10 cellular contexts compared by ENCODE assay signal in the genomic region with DNA sequence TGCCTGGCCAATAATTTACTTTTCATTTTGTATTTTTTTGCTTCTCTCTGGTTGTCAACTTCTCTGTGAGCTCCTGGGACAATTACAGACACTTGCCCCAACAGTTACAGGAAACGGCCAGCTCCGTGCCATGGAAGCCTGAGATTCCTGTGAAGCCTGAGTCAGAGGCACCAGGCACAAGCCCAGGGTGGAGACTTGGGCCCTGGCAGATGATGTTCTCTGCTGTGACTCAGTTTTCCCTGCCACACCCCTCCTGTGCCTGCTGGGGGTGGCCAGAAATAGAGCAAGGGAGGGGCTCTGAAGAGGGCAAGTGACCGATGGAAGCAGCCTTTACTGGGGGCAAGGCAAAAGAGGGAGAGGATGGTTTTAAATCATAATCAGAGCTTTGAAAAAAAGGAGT. TPM values are rescaled to one million over a fixed set of nuclear protein-coding genes. Genes with fewer than 3 reads are reported as not detected.
A peak's percentile ranks its signal among the peaks of the same experiment; 100 is the strongest.
DNase-seq lines count a peak whose midpoint lies in the region; ATAC-seq and TF ChIP-seq lines count a peak whose summit lies in the region.
"Had no signal": no experiment of that assay in that cellular context is flagged by ENCODE, and none has a peak within 500 bp of the region (broad histone marks: within the 10 kb centered on the region; RNA-seq: fewer than 3 reads in every experiment).

No MANE protein-coding gene starts in this region.

- H3K9ac ChIP-seq in colonic mucosa (ENCODE audit: low read depth in 2 of 2, low read length in 2 of 2), result no peak overlapping the region

- H3K4me3 ChIP-seq in colonic mucosa, result no peak overlapping the region
- H3K4me3 ChIP-seq in tibial artery, result no peak overlapping the region

- POLR2A ChIA-PET in activated CD4-positive, alpha-beta T cell treated with anti-CD3 and anti-CD28 coated beads for 36 hours (lab: Charles Lee), result interaction anchor here (0.6 kb wide), 2 partner anchors 21 to 60 kb away, joined by 3 read pairs; partner anchors contain the start of gene POLDIP3

- DNase-seq in activated CD4-positive, alpha-beta T cell treated with anti-CD3 and anti-CD28 coated beads for 36 hours, result no peak
- DNase-seq in activated CD4-positive, alpha-beta T cell treated with anti-CD3 and anti-CD28 coated beads for 1 hour, result no peak
- peak; percentile 34 for DNase-seq in colonic mucosa
- no peak for DNase-seq in left colon
- peak; percentile 93 to 97 for DNase-seq in tibial artery
- DNase-seq in KG1 (lab: John Stamatoyannopoulos, UW), result no peak
- no peak for DNase-seq in GM10266 (ENCODE audit: extremely low spot score)
- DNase-seq: activated T-cell treated with anti-CD3 and anti-CD28 coated beads, Interleukin-2, amount 50 U/mL, for 48 hours had no signal

- TF ChIP-seq CTCF in colonic mucosa (IDR thresholded peaks at IDR 0.05) (no peak), tibial artery (IDR thresholded peaks at IDR 0.05) (no peak), GM10266 (IDR thresholded peaks at IDR 0.05; ENCODE audit: control insufficient read depth, insufficient read depth, low read depth, missing control alignments) (no peak)

- H3K4me3 Mint-ChIP-seq in activated CD4-positive, alpha-beta T cell treated with anti-CD3 and anti-CD28 coated beads for 36 hours, result no peak overlapping the region

- CTCF ChIA-PET in activated CD4-positive, alpha-beta T cell treated with anti-CD3 and anti-CD28 coated beads for 36 hours (lab: Charles Lee), result no interaction called here

- no peak for ATAC-seq in activated CD4-positive, alpha-beta T cell treated with anti-CD3 and anti-CD28 coated beads for 36 hours
- ATAC-seq in left colon (peak; percentile 59), HG03159 (IDR thresholded peaks at IDR 0.05; ENCODE audit: unreplicated experiment) (no peak)

- H3K27ac Mint-ChIP-seq in activated CD4-positive, alpha-beta T cell treated with anti-CD3 and anti-CD28 coated beads for 36 hours, result peak overlapping the region; percentile 55

- H3K9me3 ChIP-seq in colonic mucosa, result no peaks in the 10 kb centered on the region
- H3K9me3 ChIP-seq in tibial artery, result no peaks in the 10 kb centered on the region

- H3K36me3 ChIP-seq in colonic mucosa (peaks cover 9% of the 10 kb centered on the region), tibial artery (peaks cover 40 to 68% (median 51%) of the 10 kb centered on the region in 3 donors)

- peaks cover 3% of the 10 kb centered on the region for H3K4me1 Mint-ChIP-seq in activated CD4-positive, alpha-beta T cell treated with anti-CD3 and anti-CD28 coated beads for 36 hours

- H3K27ac ChIP-seq in colonic mucosa (peak overlapping the region; percentile 60), tibial artery (peak overlapping the region; percentile 82)

- intact Hi-C loops in activated CD4-positive, alpha-beta T cell treated with anti-CD3 and anti-CD28 coated beads for 36 hours (cut with DNase I, micrococcal nuclease), result no loop called here
- intact Hi-C loops in colonic mucosa (cut with DNase I) (no loop called here), left colon (cut with DNase I, micrococcal nuclease) (no loop called here), tibial artery (cut with DNase I; ENCODE audit: low total_unique reads) (no loop called here)

- H3K27me3 ChIP-seq in colonic mucosa, result no peaks in the 10 kb centered on the region
- no peaks in the 10 kb centered on the region for H3K27me3 ChIP-seq in tibial artery

- H3K4me1 ChIP-seq in colonic mucosa (no peaks in the 10 kb centered on the region), tibial artery (peaks cover 3 to 74% (median 38%) of the 10 kb centered on the region in 4 donors)

- no peaks in the 10 kb centered on the region for H3K9me3 Mint-ChIP-seq in activated CD4-positive, alpha-beta T cell treated with anti-CD3 and anti-CD28 coated beads for 36 hours (ENCODE audit: low read depth)

- H3K36me3 Mint-ChIP-seq in activated CD4-positive, alpha-beta T cell treated with anti-CD3 and anti-CD28 coated beads for 36 hours (ENCODE audit: low read depth), result peaks cover 8% of the 10 kb centered on the region

- H3K27me3 Mint-ChIP-seq in activated CD4-positive, alpha-beta T cell treated with anti-CD3 and anti-CD28 coated beads for 36 hours, result no peaks in the 10 kb centered on the region

RNA-seq across cellular contexts. Expression of gene ATP5MGL, which starts 4.9 kb away (rescaled TPM):
- under 1 TPM; 0.54 to 0.69 TPM for total RNA-seq in activated CD4-positive, alpha-beta T cell treated with anti-CD3 and anti-CD28 coated beads for 36 hours
- total RNA-seq in colonic mucosa, result under 1 TPM in 1 of 2 donors, not detected in 1; 0.44 TPM
- under 1 TPM; 0.34 to 0.89 TPM for total RNA-seq in left colon
- total RNA-seq: HT-29 had no signal

RNA-seq across cellular contexts. Expression of gene CYB5R3, which starts 13.7 kb away (rescaled TPM):
- total RNA-seq in activated CD4-positive, alpha-beta T cell treated with anti-CD3 and anti-CD28 coated beads for 36 hours, result 100 to 1,000 TPM in 1 of 2 experiments, 10 to 100 TPM in 1; 79.5 to 101 TPM
- 100 to 1,000 TPM; 105 to 133 TPM for total RNA-seq in colonic mucosa
- 100 to 1,000 TPM; 157 to 192 TPM for total RNA-seq in left colon

RNA-seq across cellular contexts. Expression of gene POLDIP3, which starts 20.8 kb away (rescaled TPM):
- 10 to 100 TPM; 77.6 to 88.6 TPM for total RNA-seq in activated CD4-positive, alpha-beta T cell treated with anti-CD3 and anti-CD28 coated beads for 36 hours
- total RNA-seq in colonic mucosa (10 to 100 TPM; 55.0 to 68.2 TPM), left colon (10 to 100 TPM; 48.9 to 61.3 TPM)

Comparison
In these comparisons a context has a peak if more than half of its experiments do, and no peak if none do; other contexts are left out.
1. DNase-seq: peak in colonic mucosa (single experiment) and tibial artery (2 of 2); none in activated CD4-positive, alpha-beta T cell treated with anti-CD3 and anti-CD28 coated beads for 36 hours (single experiment), activated CD4-positive, alpha-beta T cell treated with anti-CD3 and anti-CD28 coated beads for 1 hour (single experiment), left colon (0 of 2), KG1 (single experiment) and GM10266 (single experiment).